Comparison of ENCODE assay signal across 8 cellular contexts in genomic region chr3:50321146-50321843, GRCh38. TPM values are rescaled to one million over a fixed set of nuclear protein-coding genes. Genes with fewer than 3 reads are reported as not detected.
DNase-seq lines count a peak whose midpoint lies in the region; ATAC-seq, FAIRE-seq and TF ChIP-seq lines count a peak whose summit lies in the region.

No MANE protein-coding gene starts in this region.

- peak overlapping the region; percentile 98 for H3K18ac ChIP-seq in H1 (ENCODE audit: extremely low read depth, low read length)

- no peaks in the 10 kb centered on the region for H3K27me3 ChIP-seq in CD4-positive, alpha-beta T cell (ENCODE audit: control insufficient read depth, insufficient read depth, low read length)
- no peaks in the 10 kb centered on the region for H3K27me3 ChIP-seq in H1 (replicated peaks in 1 of 4; ENCODE audit: control insufficient read depth in 3 of 4, extremely low read depth in 1 of 4, insufficient read depth in 3 of 4, low read length in 3 of 4)

- TF ChIP-seq EP300 in H1 (IDR thresholded peaks at IDR 0.05; ENCODE audit: borderline replicate concordance in 1 of 2, low read depth in 2 of 2, low read length in 2 of 2): peak in 1 of 2 experiments; percentile 97; a peak in 2 of 3 replicates

- no peak overlapping the region for H3K14ac ChIP-seq in H1 (ENCODE audit: insufficient read length)

- peak overlapping the region; percentile 98 for H4K5ac ChIP-seq in H1 (ENCODE audit: insufficient read length, low read depth, low read length)

- TF ChIP-seq POLR2A in H1 (IDR thresholded peaks at IDR 0.05; ENCODE audit: control extremely low read depth in 1 of 2, low read depth in 2 of 2, low read length in 2 of 2): peak in 1 of 2 experiments; percentile 97; a peak in 2 of 3 replicates

- no peak overlapping the region for H2BK120ac ChIP-seq in H1 (replicated peaks; ENCODE audit: low read depth, low read length)

- H3K79me1 ChIP-seq in H1 (ENCODE audit: low read depth, low read length): peaks cover 19% of the 10 kb centered on the region

- peaks cover 19 to 31% of the 10 kb centered on the region in 2 experiments for H4K20me1 ChIP-seq in H1 (replicated peaks in 1 of 2; ENCODE audit: control insufficient read depth in 1 of 2, insufficient read depth in 2 of 2, low read length in 2 of 2)

- no peak for TF ChIP-seq CTCF in CD4-positive, alpha-beta T cell (IDR thresholded peaks at IDR 0.05)
- TF ChIP-seq CTCF in H1 (IDR thresholded peaks at IDR 0.05; ENCODE audit: control extremely low read depth in 1 of 3, insufficient read depth in 1 of 3, low read depth in 1 of 3, low read length in 3 of 3): no peak; a peak in 1 of 4 replicates

- peak; percentile 66 for ATAC-seq in CD4-positive, alpha-beta T cell (ENCODE audit: poor library complexity)
- ATAC-seq in GM19438 (IDR thresholded peaks at IDR 0.05; ENCODE audit: low read depth, unreplicated experiment) (peak; percentile 86), HG03558 (IDR thresholded peaks at IDR 0.05; ENCODE audit: extremely low read depth, unreplicated experiment) (peak; percentile 33)

- peaks cover 0 to 35% (median 19%) of the 10 kb centered on the region in 4 experiments; a peak in 6 of 7 replicates for H3K4me1 ChIP-seq in H1 (replicated peaks in 1 of 4; ENCODE audit: control insufficient read depth in 3 of 4, insufficient read depth in 4 of 4, low read length in 3 of 4)

- intact Hi-C loops in CD4-positive, alpha-beta T cell (cut with DNase I, micrococcal nuclease): loop anchor here (1.0 to 5.0 kb wide), 4 partner anchors 16 to 129 kb away; partner anchors contain the start of genes HYAL3 (in 2 of the 2), NAA80 (in 2 of the 2) and GNAT1 (in 1 of the 2)

- H3K4ac ChIP-seq in H1 (replicated peaks; ENCODE audit: insufficient read length, low read depth, low read length): peak overlapping the region; percentile 74

- H3K4me3 ChIP-seq in H1 (ENCODE audit: extremely low read depth in 1 of 4, insufficient read depth in 2 of 4, low read depth in 3 of 4, low read length in 4 of 4): peak overlapping the region; percentile 89 to 96 (median 94)

- CTCF ChIA-PET in CD4-positive, alpha-beta T cell (lab: Charles Lee): interaction anchor here (0.6 to 1.3 kb wide), 5 partner anchors 13 to 29 kb away, joined by 3 to 13 read pairs (median 4); partner anchors contain the start of genes CYB561D2, IFRD2 and NPRL2
- CTCF ChIA-PET in H1 (lab: Charles Lee; ENCODE audit: partially characterized antibody): interaction anchor here (0.5 to 7.5 kb wide), 24 partner anchors 10 to 1340 kb away, joined by 3 to 75 read pairs (median 4); partner anchors contain the start of genes CYB561D2, HYAL1, HYAL3 and IFRD2

- H3K9ac ChIP-seq in H1 (replicated peaks in 1 of 4; ENCODE audit: extremely low read depth in 1 of 4, low read depth in 3 of 4, low read length in 3 of 4): peak overlapping the region; percentile 95 to 100 (median 98)

- peaks cover 23 to 39% (median 31%) of the 10 kb centered on the region in 4 experiments for H3K36me3 ChIP-seq in H1 (ENCODE audit: control insufficient read depth in 2 of 4, insufficient read depth in 4 of 4, low read length in 3 of 4)

- peak overlapping the region; percentile 97 for H3K4me2 ChIP-seq in H1 (ENCODE audit: insufficient read depth in 1 of 2, low read depth in 2 of 2, low read length in 2 of 2)

- no peak overlapping the region for H3K23ac ChIP-seq in H1 (ENCODE audit: insufficient read length)

- no peaks in the 10 kb centered on the region for H3K9me3 Mint-ChIP-seq in CD4-positive, alpha-beta T cell

- WGBS in H1 (ENCODE audit: extremely low coverage in 1 of 2, insufficient coverage in 1 of 2, insufficient read length in 1 of 2, insufficient replicate concordance in 2 of 2, low coverage in 1 of 2, low lambda C conversion rate in 2 of 2, missing lambda C conversion rate in 1 of 2), 2 experiments: 1% methylated on average over 48 of the region's 68 CpGs; no CpG with 5 or more reads in 1 of the 2 experiments

- H2AK5ac ChIP-seq in H1 (ENCODE audit: low read depth, low read length): no peak overlapping the region

- H2BK5ac ChIP-seq in H1 (ENCODE audit: low read depth, low read length): peak overlapping the region; percentile 99

- peak overlapping the region; percentile 75 for H3K27ac ChIP-seq in CD4-positive, alpha-beta T cell (ENCODE audit: low read depth, low read length)
- H3K27ac ChIP-seq in H1 (ENCODE audit: low read depth, low read length): peak overlapping the region; percentile 100

- peaks cover 45% of the 10 kb centered on the region for H3K4me1 Mint-ChIP-seq in CD4-positive, alpha-beta T cell (ENCODE audit: low read depth)

- peak overlapping the region; percentile 96 for H3K4me3 Mint-ChIP-seq in CD4-positive, alpha-beta T cell

- 0 out of 2 replicates have a peak overlapping the region, but pooled peaks have one; percentile 95 for H2BK20ac ChIP-seq in H1 (ENCODE audit: low read length)

- peaks cover 14% of the 10 kb centered on the region for H3K36me3 Mint-ChIP-seq in CD4-positive, alpha-beta T cell (ENCODE audit: low read depth)

- H3K9me3 ChIP-seq in CD4-positive, alpha-beta T cell (ENCODE audit: control insufficient read depth, low read length): no peaks in the 10 kb centered on the region
- H3K9me3 ChIP-seq in H1 (ENCODE audit: insufficient read depth in 2 of 2, low read depth in 1 of 2, low read length in 1 of 2): no peaks in the 10 kb centered on the region

- peaks cover 17% of the 10 kb centered on the region for H3K23me2 ChIP-seq in H1 (ENCODE audit: low read depth, low read length)

- H4K8ac ChIP-seq in H1 (ENCODE audit: extremely low read depth, insufficient read depth, low read length): peak overlapping the region; percentile 99

- peak overlapping the region; percentile 98 for H3K56ac ChIP-seq in H1 (replicated peaks; ENCODE audit: insufficient read length, low read depth, low read length)

- peak overlapping the region; percentile 87; the same call in 1 of the 2 replicates for H2BK12ac ChIP-seq in H1 (ENCODE audit: low read depth, low read length)

- H3K27ac Mint-ChIP-seq in CD4-positive, alpha-beta T cell: peak overlapping the region; percentile 82

- H3K79me2 ChIP-seq in H1 (ENCODE audit: control insufficient read depth in 1 of 2, insufficient read depth in 2 of 2, low read length in 2 of 2): peaks cover 0 to 25% of the 10 kb centered on the region in 2 experiments; a peak in 3 of 4 replicates

- H2BK15ac ChIP-seq in H1 (ENCODE audit: low read length): peak overlapping the region; percentile 95; the same call in 1 of the 2 replicates

- FAIRE-seq in H1 (lab: Jason Lieb, UNC): no peak

- TF ChIP-seq RAD21 in H1 (IDR thresholded peaks at IDR 0.05 in 1 of 2, conservative IDR thresholded peaks at IDR 0.05 in 1 of 2; ENCODE audit: low read depth in 2 of 2, low read length in 2 of 2): no peak

- no peak overlapping the region; the same call in 1 of the 2 replicates for H2AFZ ChIP-seq in H1 (ENCODE audit: low read length)

- DNase-seq in CD4-positive, alpha-beta T cell: peak; percentile 68 to 82 (median 74)
- DNase-seq in NOMO-1 (lab: John Stamatoyannopoulos, UW; ENCODE audit: unreplicated experiment in 2 of 2): peak; percentile 84 to 90
- DNase-seq in activated CD8-positive, alpha-beta memory T cell treated with anti-CD3 and anti-CD28 coated beads for 4 hours (ENCODE audit: low read depth in 2 of 2): peak; percentile 52 to 65
- peak; percentile 75 to 93 for DNase-seq in H1 (ENCODE audit: low read depth in 1 of 2, low spot score in 2 of 2)
- DNase-seq in mesenteric fat pad (ENCODE audit: low spot score): peak; percentile 96
- peak; percentile 74 for DNase-seq in stimulated activated CD8-positive, alpha-beta memory T cell treated with anti-CD3 and anti-CD28 coated beads, Interleukin-12 subunit alpha, Interleukin-12 subunit beta, amount 100 ng/mL, for 4 hours (ENCODE audit: low read depth)

- no peaks in the 10 kb centered on the region for H3K27me3 Mint-ChIP-seq in CD4-positive, alpha-beta T cell

- H4K91ac ChIP-seq in H1 (replicated peaks; ENCODE audit: insufficient read length, low read length): peak overlapping the region; percentile 94

- POLR2A ChIA-PET in CD4-positive, alpha-beta T cell (lab: Charles Lee): interaction anchor here (1.0 to 3.6 kb wide), 5 partner anchors 16 to 30 kb away, joined by 4 to 25 read pairs (median 15); partner anchors contain the start of genes CYB561D2, HYAL3, IFRD2 and NAA80
- POLR2A ChIA-PET in H1 (lab: Charles Lee; ENCODE audit: partially characterized antibody): interaction anchor here (0.6 to 12.6 kb wide), 16 partner anchors 8 to 160 kb away, joined by 3 to 149 read pairs (median 6); partner anchors contain the start of genes GNAI2, HYAL1, HYAL3 and IFRD2

RNA-seq across cellular contexts. Expression of gene HYAL2, which starts 1.2 kb away (rescaled TPM):
- 1 to 10 TPM; 1.1 to 1.2 TPM for total RNA-seq in CD4-positive, alpha-beta T cell
- 51.9 and 52.2 TPM in 2 replicates for total RNA-seq in H1 (2021; fragmentation: NEBNext Ultra II Directional; extraction: Animal tissue kit (Norgen Biotek cat#: 25700))
- 176 and 199 TPM in 2 replicates for polyA plus RNA-seq in H1 (2011; rRNA removed)
- 123 TPM for polyA plus RNA-seq in H1 (2011; cell fraction: cytosol; rRNA removed)
- polyA plus RNA-seq in H1 (2011; cell fraction: nucleus; rRNA removed): 151 TPM
- polyA plus RNA-seq in H1 (2012, experiment 1 of 2): 31.1 to 66.1 TPM (median 59.2 TPM) in 4 replicates
- polyA plus RNA-seq in H1 (2012, experiment 2 of 2): 59.1 TPM
- 78.6 TPM for polyA plus RNA-seq in H1 (2013, experiment 1 of 2)
- polyA plus RNA-seq in H1 (2013, experiment 2 of 2): 81.3 TPM
- 73.6 and 96.1 TPM in 2 replicates for polyA minus RNA-seq in H1 (2011; rRNA and poly(A)+ RNA removed)
- polyA minus RNA-seq in H1 (2011; cell fraction: cytosol; rRNA and poly(A)+ RNA removed): 48.2 TPM
- polyA minus RNA-seq in H1 (2011; cell fraction: nucleus; rRNA and poly(A)+ RNA removed): 64.4 TPM
- total RNA-seq in mesenteric fat pad: 118 TPM

RNA-seq across cellular contexts. Expression of gene TUSC2, which starts 6.7 kb away (rescaled TPM):
- total RNA-seq in CD4-positive, alpha-beta T cell: 10 to 100 TPM; 23.1 to 24.7 TPM
- 30.8 and 33.3 TPM in 2 replicates for total RNA-seq in H1 (2021; fragmentation: NEBNext Ultra II Directional; extraction: Animal tissue kit (Norgen Biotek cat#: 25700))
- 65.4 and 73.6 TPM in 2 replicates for polyA plus RNA-seq in H1 (2011; rRNA removed)
- polyA plus RNA-seq in H1 (2011; cell fraction: cytosol; rRNA removed): 61.2 TPM
- 48.4 TPM for polyA plus RNA-seq in H1 (2011; cell fraction: nucleus; rRNA removed)
- 37.2 to 43.9 TPM (median 39.9 TPM) in 4 replicates for polyA plus RNA-seq in H1 (2012, experiment 1 of 2)
- 39.5 TPM for polyA plus RNA-seq in H1 (2012, experiment 2 of 2)
- polyA plus RNA-seq in H1 (2013, experiment 1 of 2): 27.0 TPM
- 26.3 TPM for polyA plus RNA-seq in H1 (2013, experiment 2 of 2)
- polyA minus RNA-seq in H1 (2011; rRNA and poly(A)+ RNA removed): 23.2 and 29.9 TPM in 2 replicates
- 10.8 TPM for polyA minus RNA-seq in H1 (2011; cell fraction: cytosol; rRNA and poly(A)+ RNA removed)
- 14.3 TPM for polyA minus RNA-seq in H1 (2011; cell fraction: nucleus; rRNA and poly(A)+ RNA removed)
- 27.4 TPM for total RNA-seq in mesenteric fat pad

RNA-seq across cellular contexts. Expression of gene HYAL1, which starts 17.9 kb away (rescaled TPM):
- total RNA-seq in CD4-positive, alpha-beta T cell: under 1 TPM in 1 of 2 experiments, not detected in 1; 0.38 TPM
- 1.7 and 2.0 TPM in 2 replicates for total RNA-seq in H1 (2021; fragmentation: NEBNext Ultra II Directional; extraction: Animal tissue kit (Norgen Biotek cat#: 25700))
- 5.4 and 9.1 TPM in 2 replicates for polyA plus RNA-seq in H1 (2011; rRNA removed)
- polyA plus RNA-seq in H1 (2011; cell fraction: cytosol; rRNA removed): 5.7 TPM
- polyA plus RNA-seq in H1 (2011; cell fraction: nucleus; rRNA removed): 6.6 TPM
- polyA plus RNA-seq in H1 (2012, experiment 1 of 2): 3.9 to 4.4 TPM (median 4.0 TPM) in 4 replicates
- 2.7 TPM for polyA plus RNA-seq in H1 (2012, experiment 2 of 2)
- polyA plus RNA-seq in H1 (2013, experiment 1 of 2): 4.9 TPM
- 4.1 TPM for polyA plus RNA-seq in H1 (2013, experiment 2 of 2)
- 5.0 and 5.9 TPM in 2 replicates for polyA minus RNA-seq in H1 (2011; rRNA and poly(A)+ RNA removed)
- 4.9 TPM for polyA minus RNA-seq in H1 (2011; cell fraction: cytosol; rRNA and poly(A)+ RNA removed)
- 6.2 TPM for polyA minus RNA-seq in H1 (2011; cell fraction: nucleus; rRNA and poly(A)+ RNA removed)
- 11.2 TPM for total RNA-seq in mesenteric fat pad

RNA-seq across cellular contexts. Expression of gene RASSF1, which starts 19.3 kb away (rescaled TPM):
- total RNA-seq in CD4-positive, alpha-beta T cell: 10 to 100 TPM; 68.0 to 71.2 TPM
- 10.3 and 11.2 TPM in 2 replicates for total RNA-seq in H1 (2021; fragmentation: NEBNext Ultra II Directional; extraction: Animal tissue kit (Norgen Biotek cat#: 25700))
- polyA plus RNA-seq in H1 (2011; rRNA removed): 15.7 and 15.9 TPM in 2 replicates
- 20.5 TPM for polyA plus RNA-seq in H1 (2011; cell fraction: cytosol; rRNA removed)
- polyA plus RNA-seq in H1 (2011; cell fraction: nucleus; rRNA removed): 22.6 TPM
- polyA plus RNA-seq in H1 (2012, experiment 1 of 2): 12.1 to 16.1 TPM (median 13.6 TPM) in 4 replicates
- 7.0 TPM for polyA plus RNA-seq in H1 (2012, experiment 2 of 2)
- 7.7 TPM for polyA plus RNA-seq in H1 (2013, experiment 1 of 2)
- polyA plus RNA-seq in H1 (2013, experiment 2 of 2): 7.1 TPM
- polyA minus RNA-seq in H1 (2011; rRNA and poly(A)+ RNA removed): 4.5 and 5.8 TPM in 2 replicates
- 2.0 TPM for polyA minus RNA-seq in H1 (2011; cell fraction: cytosol; rRNA and poly(A)+ RNA removed)
- 10.0 TPM for polyA minus RNA-seq in H1 (2011; cell fraction: nucleus; rRNA and poly(A)+ RNA removed)
- 45.3 TPM for total RNA-seq in mesenteric fat pad

RNA-seq across cellular contexts. Expression of gene HYAL3, which starts 22.1 kb away (rescaled TPM):
- 1 to 10 TPM; 3.0 to 3.2 TPM for total RNA-seq in CD4-positive, alpha-beta T cell
- total RNA-seq in H1 (2021; fragmentation: NEBNext Ultra II Directional; extraction: Animal tissue kit (Norgen Biotek cat#: 25700)): 3.2 and 4.9 TPM in 2 replicates
- polyA plus RNA-seq in H1 (2011; rRNA removed): 12.2 and 13.0 TPM in 2 replicates
- 7.5 TPM for polyA plus RNA-seq in H1 (2011; cell fraction: cytosol; rRNA removed)
- 9.4 TPM for polyA plus RNA-seq in H1 (2011; cell fraction: nucleus; rRNA removed)
- 3.3 to 4.6 TPM (median 4.3 TPM) in 4 replicates for polyA plus RNA-seq in H1 (2012, experiment 1 of 2)
- polyA plus RNA-seq in H1 (2012, experiment 2 of 2): 6.7 TPM
- polyA plus RNA-seq in H1 (2013, experiment 1 of 2): 3.5 TPM
- polyA plus RNA-seq in H1 (2013, experiment 2 of 2): 3.8 TPM
- polyA minus RNA-seq in H1 (2011; rRNA and poly(A)+ RNA removed): 2.1 and 6.2 TPM in 2 replicates
- 5.6 TPM for polyA minus RNA-seq in H1 (2011; cell fraction: cytosol; rRNA and poly(A)+ RNA removed)
- 5.2 TPM for polyA minus RNA-seq in H1 (2011; cell fraction: nucleus; rRNA and poly(A)+ RNA removed)
- total RNA-seq in mesenteric fat pad: 1.4 TPM

Comparison
In these comparisons a context has a peak if more than half of its experiments do, and no peak if none do; other contexts are left out.
1. Peak in every context shown above with its lines: DNase-seq, ATAC-seq, H3K4me3 ChIP-seq and H3K27ac ChIP-seq.
2. ATAC-seq: peak in every context shown above with its lines; median percentile 86 in GM19438; 66 in CD4-positive, alpha-beta T cell; 33 in HG03558.
3. RNA of gene HYAL2, which starts 1.2 kb away (total RNA-seq): 118 TPM in mesenteric fat pad (single experiment) and 51.9 to 52.2 TPM in H1; 1.1 to 1.2 TPM in CD4-positive, alpha-beta T cell; every median in the first group is over 10 times any median in the second.